In genomic region chr1:150928286-150928685, GRCh38 we compare ENCODE assay signal across 18 cellular contexts. TPM values are rescaled to one million over a fixed set of nuclear protein-coding genes. Genes with fewer than 3 reads are reported as not detected.
DNase-seq lines count a peak whose midpoint lies in the region; ATAC-seq and TF ChIP-seq lines count a peak whose summit lies in the region.
"Had no signal": no experiment of that assay in that cellular context is flagged by ENCODE, and none has a peak within 500 bp of the region (broad histone marks: within the 10 kb centered on the region; RNA-seq: fewer than 3 reads in every experiment).

No MANE protein-coding gene starts in this region.

- no peaks in the 10 kb centered on the region for H3K27me3 Mint-ChIP-seq in activated CD8-positive, alpha-beta T cell treated with anti-CD3 and anti-CD28 coated beads, Interleukin-2, amount 10 ng/mL, durations not matched to agents 7 days and 5 days (ENCODE audit: low read depth)

- H3K36me3 Mint-ChIP-seq in activated CD8-positive, alpha-beta T cell treated with anti-CD3 and anti-CD28 coated beads, Interleukin-2, amount 10 ng/mL, durations not matched to agents 7 days and 5 days (ENCODE audit: low read depth) = peaks cover 60% of the 10 kb centered on the region

- H3K4me3 ChIP-seq in fibroblast of the aortic adventitia (ENCODE audit: low read depth, low read length) = no peak overlapping the region

- CTCF ChIA-PET in activated CD8-positive, alpha-beta T cell treated with anti-CD3 and anti-CD28 coated beads, Interleukin-2, amount 10 ng/mL, durations not matched to agents 7 days and 5 days (lab: Charles Lee) = interaction anchor here (1.1 kb wide), 1 partner anchor 60 kb away, joined by 3 read pairs; no protein-coding TSS in a partner anchor

- DNase-seq in AML-193 (lab: John Stamatoyannopoulos, UW) (peak; percentile 7 to 13), EH (ENCODE audit: low read depth) (peak; percentile 19), fibroblast of the aortic adventitia (ENCODE audit: low read depth) (peak; percentile 22), NCI-H446 treated with DMSO at 0.1 percent for 48 hours (lab: John Stamatoyannopoulos, UW) (no peak), islet precursor cell (no peak), amniotic stem cell (lab: John Stamatoyannopoulos, UW) (no peak)
- no peak for DNase-seq in activated CD8-positive, alpha-beta T cell treated with anti-CD3 and anti-CD28 coated beads, Interleukin-2, amount 10 ng/mL, durations not matched to agents 7 days and 5 days
- DNase-seq: activated CD4-positive, alpha-beta T cell treated with anti-CD3 and anti-CD28 coated beads, Interleukin-2, amount 50 U/mL, for 48 hours; activated gamma-delta T cell treated with Interleukin-2 at 50 U/mL for 16 hours; BE2C; NCI-H1417; NCI-H2171 treated with DMSO at 0.1 percent for 48 hours; NK-92 treated with Interleukin-12 subunit alpha and Interleukin-12 subunit beta, amount 100 ng/mL, for 24 hours; SHP77; small intestine; stimulated activated naive CD8-positive, alpha-beta T cell treated with anti-CD3 and anti-CD28 coated beads, Interleukin-15, Interleukin-2, amounts not matched to agents 100 U/mL and 50 U/mL, for 24 hours had no signal

- peaks cover 11% of the 10 kb centered on the region for H3K9me3 Mint-ChIP-seq in activated CD8-positive, alpha-beta T cell treated with anti-CD3 and anti-CD28 coated beads, Interleukin-2, amount 10 ng/mL, durations not matched to agents 7 days and 5 days (ENCODE audit: insufficient read depth)

- no peak for TF ChIP-seq CTCF in fibroblast of the aortic adventitia (IDR thresholded peaks at IDR 0.05; ENCODE audit: insufficient read depth, low read length)

- peaks cover 14% of the 10 kb centered on the region for H3K4me1 Mint-ChIP-seq in activated CD8-positive, alpha-beta T cell treated with anti-CD3 and anti-CD28 coated beads, Interleukin-2, amount 10 ng/mL, durations not matched to agents 7 days and 5 days (ENCODE audit: low read depth)

- H3K4me3 Mint-ChIP-seq in activated CD8-positive, alpha-beta T cell treated with anti-CD3 and anti-CD28 coated beads, Interleukin-2, amount 10 ng/mL, durations not matched to agents 7 days and 5 days = peak overlapping the region; percentile 27

- POLR2A ChIA-PET in activated CD8-positive, alpha-beta T cell treated with anti-CD3 and anti-CD28 coated beads, Interleukin-2, amount 10 ng/mL, durations not matched to agents 7 days and 5 days (lab: Charles Lee) = interaction anchor here (0.6 kb wide), 1 partner anchor 180 kb away, joined by 3 read pairs; no protein-coding TSS in a partner anchor

- H3K27ac Mint-ChIP-seq in activated CD8-positive, alpha-beta T cell treated with anti-CD3 and anti-CD28 coated beads, Interleukin-2, amount 10 ng/mL, durations not matched to agents 7 days and 5 days = no peak overlapping the region

- no peak for ATAC-seq in activated CD8-positive, alpha-beta T cell treated with anti-CD3 and anti-CD28 coated beads, Interleukin-2, amount 10 ng/mL, durations not matched to agents 7 days and 5 days
- no peak for ATAC-seq in HG02798 (IDR thresholded peaks at IDR 0.05; ENCODE audit: poor library complexity, unreplicated experiment)
- ATAC-seq: stimulated activated naive CD8-positive, alpha-beta T cell treated with anti-CD3 and anti-CD28 coated beads, Interleukin-15, Interleukin-2, amounts not matched to agents 100 U/mL and 50 U/mL, for 24 hours had no signal

RNA-seq across cellular contexts. Expression of gene SETDB1, which starts 2.1 kb away (rescaled TPM):
- total RNA-seq in activated CD8-positive, alpha-beta T cell treated with anti-CD3 and anti-CD28 coated beads, Interleukin-2, amount 10 ng/mL, durations not matched to agents 7 days and 5 days = 10 to 100 TPM; 58.5 to 59.3 TPM
- 30.7 and 43.0 TPM in 2 replicates for total RNA-seq in fibroblast of the aortic adventitia (ENCODE audit: low replicate concordance)

RNA-seq across cellular contexts. Expression of gene CTXND2, which starts 41.4 kb away (rescaled TPM):
- total RNA-seq in activated CD8-positive, alpha-beta T cell treated with anti-CD3 and anti-CD28 coated beads, Interleukin-2, amount 10 ng/mL, durations not matched to agents 7 days and 5 days = not detected
- not detected in 2 replicates for total RNA-seq in fibroblast of the aortic adventitia (ENCODE audit: low replicate concordance)
- total RNA-seq: kidney epithelial cell had no signal

RNA-seq across cellular contexts. Expression of gene CERS2, which starts 46.3 kb away (rescaled TPM):
- 100 to 1,000 TPM; 149 to 150 TPM for total RNA-seq in activated CD8-positive, alpha-beta T cell treated with anti-CD3 and anti-CD28 coated beads, Interleukin-2, amount 10 ng/mL, durations not matched to agents 7 days and 5 days
- total RNA-seq in fibroblast of the aortic adventitia (ENCODE audit: low replicate concordance) = 26.1 and 138 TPM in 2 replicates

RNA-seq across cellular contexts. Expression of gene ARNT, which starts 51.9 kb away (rescaled TPM):
- total RNA-seq in activated CD8-positive, alpha-beta T cell treated with anti-CD3 and anti-CD28 coated beads, Interleukin-2, amount 10 ng/mL, durations not matched to agents 7 days and 5 days = 10 to 100 TPM; 39.8 to 42.1 TPM
- 50.7 and 161 TPM in 2 replicates for total RNA-seq in fibroblast of the aortic adventitia (ENCODE audit: low replicate concordance)

RNA-seq across cellular contexts. Expression of gene ANXA9, which starts 53.8 kb away (rescaled TPM):
- total RNA-seq in activated CD8-positive, alpha-beta T cell treated with anti-CD3 and anti-CD28 coated beads, Interleukin-2, amount 10 ng/mL, durations not matched to agents 7 days and 5 days = not detected
- 0.09 and 0.49 TPM in 2 replicates for total RNA-seq in fibroblast of the aortic adventitia (ENCODE audit: low replicate concordance)

Comparison
In these comparisons a context has a peak if more than half of its experiments do, and no peak if none do; other contexts are left out.
1. DNase-seq: peak in AML-193 (2 of 2), EH (single experiment) and fibroblast of the aortic adventitia (single experiment); none in activated CD8-positive, alpha-beta T cell treated with anti-CD3 and anti-CD28 coated beads, Interleukin-2, amount 10 ng/mL, durations not matched to agents 7 days and 5 days (single experiment), NCI-H446 treated with DMSO at 0.1 percent for 48 hours (single experiment), islet precursor cell (single experiment) and amniotic stem cell (single experiment).